In the genomic region with DNA sequence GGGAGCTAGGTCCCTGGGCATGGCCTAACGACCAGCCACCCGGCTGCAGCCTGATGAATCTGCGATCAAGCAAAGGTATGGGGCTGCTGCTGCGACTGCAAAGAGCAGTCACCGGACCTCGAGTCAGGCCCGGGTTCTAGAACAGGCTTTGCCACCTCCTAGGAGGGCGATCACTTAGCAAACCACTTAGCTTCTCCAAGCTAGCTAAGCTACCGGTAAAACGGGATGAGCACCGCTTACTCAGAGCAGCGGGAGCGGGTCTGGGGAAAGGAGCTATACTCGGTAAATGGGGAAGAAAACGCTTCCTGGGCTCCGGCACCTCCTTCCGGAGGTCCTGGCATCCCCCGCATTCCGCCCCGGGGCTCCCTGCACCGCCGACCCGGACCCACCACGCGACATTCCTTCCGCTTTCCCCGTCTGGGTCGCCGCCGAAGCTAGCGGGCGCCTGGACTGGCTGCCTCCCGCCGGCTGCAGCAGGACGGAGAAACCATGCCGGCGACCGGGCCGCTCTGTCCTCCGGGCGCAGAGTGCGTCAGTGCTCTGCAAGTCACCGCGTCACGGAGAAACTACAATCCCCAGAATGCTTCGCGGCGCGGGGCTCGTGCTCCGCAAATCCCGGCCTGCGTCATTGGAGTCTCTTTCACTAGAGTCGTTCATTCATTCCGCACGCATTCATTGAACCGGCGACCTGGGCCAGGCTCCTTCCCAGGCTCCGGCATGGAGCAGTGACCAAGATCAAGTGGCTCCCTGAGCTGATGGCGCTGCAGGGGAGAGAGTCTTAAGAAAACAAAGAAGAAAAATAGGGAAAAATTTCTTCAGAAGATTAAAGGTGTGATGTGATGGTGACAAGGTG, we compare ENCODE assay signal across 8 cellular contexts. TPM values are rescaled to one million over a fixed set of nuclear protein-coding genes. Genes with fewer than 3 reads are reported as not detected.
A peak's percentile ranks its signal among the peaks of the same experiment; 100 is the strongest.
DNase-seq lines count a peak whose midpoint lies in the region; ATAC-seq and TF ChIP-seq lines count a peak whose summit lies in the region.

TSS of gene LSM10 (minus strand) at position 531 of the 853 bp plus-strand sequence. CDS start 3,779 bp downstream, outside the sequence.

- H3K27ac ChIP-seq in AG04450 (ENCODE audit: low read depth, low read length): peak within 1 kb of the TSS; percentile 69
- peak within 1 kb of the TSS; percentile 74 for H3K27ac ChIP-seq in mammary epithelial cell (ENCODE audit: insufficient read depth, low read depth, low read length)
- H3K27ac ChIP-seq in smooth muscle cell (ENCODE audit: low read depth): peak within 1 kb of the TSS; percentile 92

- H3K27me3 ChIP-seq in AG04450 (ENCODE audit: control insufficient read depth, insufficient read depth, low read length) (no peaks in the 10 kb centered on the region), mammary epithelial cell (ENCODE audit: insufficient read depth, low read length) (no peaks in the 10 kb centered on the region), smooth muscle cell (ENCODE audit: low read depth) (no peaks in the 10 kb centered on the region)

- dilution Hi-C loops in mammary epithelial cell (cut with HindIII; ENCODE audit: low sequenced_read_pairs): no loop called here

- H3K36me3 ChIP-seq in mammary epithelial cell (ENCODE audit: insufficient read depth, low read length) (no peaks in the 10 kb centered on the region), smooth muscle cell (ENCODE audit: low read depth) (no peaks in the 10 kb centered on the region)

- H3F3A ChIP-seq in smooth muscle cell (ENCODE audit: low read depth): peaks cover 8% of the 10 kb centered on the region

- POLR2A ChIA-PET in AG04450 (lab: Yijun Ruan, JAX): interaction anchor here (0.5 to 2.6 kb wide), 6 partner anchors 9 to 142 kb away, joined by 3 to 28 read pairs (median 6); no protein-coding TSS in a partner anchor

- H2AFZ ChIP-seq in mammary epithelial cell (ENCODE audit: low read depth, low read length) (peak within 1 kb of the TSS; percentile 96), smooth muscle cell (ENCODE audit: low read depth) (peak within 1 kb of the TSS; percentile 69)

- ATAC-seq in GM18909 (IDR thresholded peaks at IDR 0.05; ENCODE audit: poor library complexity, unreplicated experiment): peak; percentile 82
- peak; percentile 90 for ATAC-seq in HG03175 (IDR thresholded peaks at IDR 0.05; ENCODE audit: unreplicated experiment)

- intact Hi-C loops in mammary epithelial cell (cut with micrococcal nuclease): loop anchor here (1.0 kb wide), 1 partner anchor 11 kb away; no protein-coding TSS in a partner anchor

- CTCF ChIA-PET in AG04450 (lab: Charles Lee): interaction anchor here (0.5 to 2.0 kb wide), 8 partner anchors 10 to 297 kb away, joined by 3 to 6 read pairs (median 3); partner anchors contain the start of gene SH3D21
- CTCF ChIA-PET in mammary epithelial cell (lab: Charles Lee; ENCODE audit: low non-redundant PET): interaction anchor here (0.6 kb wide), 1 partner anchor 37 kb away, joined by 5 read pairs; no protein-coding TSS in a partner anchor

- peak; percentile 74 for DNase-seq in AG04450 (ENCODE audit: low read depth, low spot score)
- DNase-seq in NCI-H226: peak; percentile 92
- DNase-seq in mammary epithelial cell: peak; percentile 93
- DNase-seq in iPS-NIHi11 (ENCODE audit: low spot score): peak; percentile 93
- DNase-seq in smooth muscle cell (lab: John Stamatoyannopoulos, UW; ENCODE audit: unreplicated experiment): peak; percentile 71

- H3K4me3 ChIP-seq in AG04450 (ENCODE audit: low read depth, low read length): peak within 1 kb of the TSS; percentile 84
- H3K4me3 ChIP-seq in WI38 (ENCODE audit: low read depth, low read length): peak within 1 kb of the TSS; percentile 77
- H3K4me3 ChIP-seq in mammary epithelial cell (replicated peaks in 1 of 3; ENCODE audit: insufficient read depth in 1 of 3, low read depth in 2 of 3, low read length in 3 of 3): peak within 1 kb of the TSS; percentile 70 to 96 (median 80)
- peak within 1 kb of the TSS; percentile 77 for H3K4me3 ChIP-seq in smooth muscle cell

- H3K79me2 ChIP-seq in mammary epithelial cell (ENCODE audit: insufficient read depth, low read length): peaks cover 17% of the 10 kb centered on the region
- H3K79me2 ChIP-seq in smooth muscle cell (ENCODE audit: low read depth): peaks cover 46% of the 10 kb centered on the region

- no peaks in the 10 kb centered on the region for H4K20me1 ChIP-seq in mammary epithelial cell (ENCODE audit: insufficient read depth, low read length)
- no peaks in the 10 kb centered on the region for H4K20me1 ChIP-seq in smooth muscle cell (ENCODE audit: low read depth)

- in situ Hi-C loops in mammary epithelial cell (cut with MboI; ENCODE audit: low sequenced_read_pairs in 2 of 2): no loop called here

- 2% methylated on average over 35 of the region's 60 CpGs for WGBS in mammary epithelial cell (ENCODE audit: low coverage, missing lambda C conversion rate)
- WGBS in smooth muscle cell (ENCODE audit: low lambda C conversion rate): under 1% methylated on average over 60 of the region's 60 CpGs

- H3K9ac ChIP-seq in mammary epithelial cell (ENCODE audit: insufficient read depth, low read length) (peak within 1 kb of the TSS; percentile 92), smooth muscle cell (ENCODE audit: low read depth) (peak within 1 kb of the TSS; percentile 86)

- H3K4me1 ChIP-seq in mammary epithelial cell (ENCODE audit: insufficient read depth, low read length) (peaks cover 3% of the 10 kb centered on the region), smooth muscle cell (ENCODE audit: low read depth) (peaks cover 13% of the 10 kb centered on the region)

- TF ChIP-seq CTCF in AG04450 (IDR thresholded peaks at IDR 0.05; ENCODE audit: low read depth, low read length) (no peak), WI38 (IDR thresholded peaks at IDR 0.05; ENCODE audit: low read depth, low read length) (no peak), mammary epithelial cell (conservative IDR thresholded peaks at IDR 0.05 in 1 of 2, IDR thresholded peaks at IDR 0.05 in 1 of 2; ENCODE audit: extremely low read depth in 1 of 2, insufficient read depth in 1 of 2, low read depth in 1 of 2, low read length in 2 of 2) (no peak), smooth muscle cell (IDR thresholded peaks at IDR 0.05; ENCODE audit: borderline replicate concordance, insufficient read depth, poor library complexity, severe bottlenecking) (no peak)

- TSS peak; percentile 47 for BruUV-seq in mammary epithelial cell (replicated peaks; lab: Mats Ljungman, UMichigan)

- H3K9me3 ChIP-seq in AG04450 (ENCODE audit: control insufficient read depth, insufficient read depth, low read length) (no peaks in the 10 kb centered on the region; the same call in 1 of the 2 replicates), mammary epithelial cell (replicated peaks; ENCODE audit: insufficient read depth, low read length) (no peaks in the 10 kb centered on the region), smooth muscle cell (replicated peaks; ENCODE audit: low read depth) (no peaks in the 10 kb centered on the region)

- H3K4me2 ChIP-seq in mammary epithelial cell (ENCODE audit: insufficient read depth, low read depth, low read length) (peak within 1 kb of the TSS; percentile 98), smooth muscle cell (peak within 1 kb of the TSS; percentile 87)

RNA-seq across cellular contexts. Expression of gene LSM10, which starts in this region (rescaled TPM):
- polyA plus RNA-seq in AG04450 (2011; rRNA removed) (50.8 and 63.6 TPM in 2 replicates), mammary epithelial cell (55.3 TPM), smooth muscle cell (59.4 and 72.9 TPM in 2 replicates)
- 17.9 and 35.4 TPM in 2 replicates for polyA minus RNA-seq in AG04450 (2011; rRNA and poly(A)+ RNA removed)
- total RNA-seq in mammary epithelial cell (10 to 100 TPM; 10.8 to 34.9 TPM), smooth muscle cell (6.9 and 12.2 TPM in 2 replicates)
- polyA minus RNA-seq in mammary epithelial cell: 24.0 TPM

Comparison
In these comparisons a context has a peak if more than half of its experiments do, and no peak if none do; other contexts are left out.
1. Peak in every context shown above with its lines: DNase-seq, ATAC-seq, H3K4me3 ChIP-seq and H3K27ac ChIP-seq.